9 cellular contexts compared by ENCODE assay signal in the genomic region with DNA sequence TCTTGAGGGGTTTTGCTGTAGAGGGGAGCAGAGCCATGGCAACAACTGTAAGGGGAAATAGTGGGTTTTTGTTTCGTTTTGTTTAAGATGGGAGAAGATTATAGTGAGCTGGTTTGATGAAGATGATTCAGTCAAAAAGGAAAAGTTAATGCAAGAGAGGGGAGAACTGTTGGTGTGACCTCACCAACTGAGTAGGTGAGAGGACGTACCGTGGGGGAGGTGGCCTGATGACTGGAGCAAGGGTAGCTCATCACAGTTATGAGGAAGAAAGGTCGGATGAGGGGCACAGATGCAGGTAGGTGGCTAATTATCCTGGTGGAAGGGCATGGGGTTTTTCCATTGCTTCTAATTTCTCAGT. TPM values are rescaled to one million over a fixed set of nuclear protein-coding genes. Genes with fewer than 3 reads are reported as not detected.
DNase-seq lines count a peak whose midpoint lies in the region; ATAC-seq and TF ChIP-seq lines count a peak whose summit lies in the region.
"Had no signal": no experiment of that assay in that cellular context is flagged by ENCODE, and none has a peak within 500 bp of the region (broad histone marks: within the 10 kb centered on the region; RNA-seq: fewer than 3 reads in every experiment).

No MANE protein-coding gene starts in this region.

- no peaks in the 10 kb centered on the region for H3K9me2 ChIP-seq in SK-N-SH

- H3K27me3 Mint-ChIP-seq in activated naive CD8-positive, alpha-beta T cell treated with anti-CD3 and anti-CD28 coated beads, Interleukin-2, amount 50 U/mL, for 24 hours, result no peaks in the 10 kb centered on the region
- peaks cover 7 to 20% of the 10 kb centered on the region in 2 donors for H3K27me3 Mint-ChIP-seq in stimulated activated naive B cell treated with anti-CD40 and anti-IgM and Interleukin-4, amounts not matched to agents 10 μg/mL and 1 μg/mL and 100 μg/mL, for 72 hours

- H3K9me3 Mint-ChIP-seq in activated naive CD8-positive, alpha-beta T cell treated with anti-CD3 and anti-CD28 coated beads, Interleukin-2, amount 50 U/mL, for 24 hours, result no peaks in the 10 kb centered on the region
- no peaks in the 10 kb centered on the region for H3K9me3 Mint-ChIP-seq in stimulated activated naive B cell treated with anti-CD40 and anti-IgM and Interleukin-4, amounts not matched to agents 10 μg/mL and 1 μg/mL and 100 μg/mL, for 72 hours

- CTCF ChIA-PET in SK-N-SH (lab: Yijun Ruan, JAX), result interaction anchor here (1.2 to 3.9 kb wide), 4 partner anchors 9 to 60 kb away, joined by 3 to 17 read pairs (median 4); no protein-coding TSS in a partner anchor

- intact Hi-C loops in ovary (cut with DNase I), result no loop called here

- H3K9me3 ChIP-seq in SK-N-SH, result no peaks in the 10 kb centered on the region
- H3K9me3 ChIP-seq in ovary, result no peaks in the 10 kb centered on the region
- H3K9me3 ChIP-seq in Peyer's patch, result no peaks in the 10 kb centered on the region

- 85% methylated on average over 4 of the region's 4 CpGs for WGBS in SK-N-SH (ENCODE audit: low lambda C conversion rate)
- WGBS in ovary, 3 donors, result 80 to 87% (median 80%) methylated on average over 4 of the region's 4 CpGs

- no peak overlapping the region for H3K9ac ChIP-seq in SK-N-SH

- H3K4me3 ChIP-seq in SK-N-SH (ENCODE audit: low read depth in 2 of 2, low read length in 1 of 2), result no peak overlapping the region
- no peak overlapping the region for H3K4me3 ChIP-seq in ovary
- peak overlapping the region in 1 of 4 donors; percentile 23 for H3K4me3 ChIP-seq in Peyer's patch

- H3K27me3 ChIP-seq in SK-N-SH (ENCODE audit: insufficient read depth) (no peaks in the 10 kb centered on the region), ovary (no peaks in the 10 kb centered on the region), Peyer's patch (no peaks in the 10 kb centered on the region)

- no peak for TF ChIP-seq EP300 in SK-N-SH (IDR thresholded peaks at IDR 0.05; ENCODE audit: borderline replicate concordance in 1 of 2, low read depth in 1 of 2, low read length in 1 of 2)
- no peak for TF ChIP-seq EP300 in ovary (IDR thresholded peaks at IDR 0.05)

- no peak overlapping the region for H2AFZ ChIP-seq in SK-N-SH (ENCODE audit: low read depth)

- H3K27ac ChIP-seq in SK-N-SH (ENCODE audit: low read depth in 2 of 2, low read length in 1 of 2) (peak overlapping the region in 1 of 2 experiments; percentile 85; a peak in 3 of 4 replicates), ovary (no peak overlapping the region), Peyer's patch (peak overlapping the region in 2 of 4 donors; percentile 84 to 85)

- H3K27ac Mint-ChIP-seq in activated naive CD8-positive, alpha-beta T cell treated with anti-CD3 and anti-CD28 coated beads, Interleukin-2, amount 50 U/mL, for 24 hours, result no peak overlapping the region
- no peak overlapping the region for H3K27ac Mint-ChIP-seq in stimulated activated naive B cell treated with anti-CD40 and anti-IgM and Interleukin-4, amounts not matched to agents 10 μg/mL and 1 μg/mL and 100 μg/mL, for 72 hours

- TF ChIP-seq RAD21 in SK-N-SH (IDR thresholded peaks at IDR 0.05; ENCODE audit: low read length), result no peak

- H3F3A ChIP-seq in SK-N-SH (replicated peaks; ENCODE audit: insufficient read depth), result peaks cover 46% of the 10 kb centered on the region

- peaks cover 89% of the 10 kb centered on the region for H3K79me2 ChIP-seq in SK-N-SH (ENCODE audit: insufficient read depth)

- no peaks in the 10 kb centered on the region for H3K36me3 ChIP-seq in SK-N-SH (replicated peaks in 1 of 2; ENCODE audit: control insufficient read depth in 1 of 2, insufficient read depth in 2 of 2, low read length in 1 of 2)
- H3K36me3 ChIP-seq in ovary, result no peaks in the 10 kb centered on the region
- H3K36me3 ChIP-seq in Peyer's patch, result no peaks in the 10 kb centered on the region

- peaks cover 0 to 59% of the 10 kb centered on the region in 2 experiments; a peak in 3 of 4 replicates for H3K4me1 ChIP-seq in SK-N-SH (ENCODE audit: control insufficient read depth in 1 of 2, insufficient read depth in 2 of 2, low read depth in 1 of 2, low read length in 1 of 2)
- no peaks in the 10 kb centered on the region for H3K4me1 ChIP-seq in ovary (ENCODE audit: insufficient read depth)
- H3K4me1 ChIP-seq in Peyer's patch, result peaks cover 0 to 71% (median 10%) of the 10 kb centered on the region in 4 donors

- TF ChIP-seq CTCF in SK-N-SH (IDR thresholded peaks at IDR 0.05) (no peak), ovary (IDR thresholded peaks at IDR 0.05) (no peak), Peyer's patch (IDR thresholded peaks at IDR 0.05) (no peak)

- H3K4me2 ChIP-seq in SK-N-SH, result peak overlapping the region; percentile 79

- H3K4me1 Mint-ChIP-seq in activated naive CD8-positive, alpha-beta T cell treated with anti-CD3 and anti-CD28 coated beads, Interleukin-2, amount 50 U/mL, for 24 hours, result peaks cover 51% of the 10 kb centered on the region
- H3K4me1 Mint-ChIP-seq in stimulated activated naive B cell treated with anti-CD40 and anti-IgM and Interleukin-4, amounts not matched to agents 10 μg/mL and 1 μg/mL and 100 μg/mL, for 72 hours, result peaks cover 5 to 15% of the 10 kb centered on the region in 2 donors

- POLR2A ChIA-PET in SK-N-SH (lab: Yijun Ruan, JAX), result no interaction called here

- no peak for DNase-seq in SK-N-SH
- peak; percentile 85 for DNase-seq in MV-4-11 (lab: John Stamatoyannopoulos, UW)
- DNase-seq in activated naive CD8-positive, alpha-beta T cell treated with anti-CD3 and anti-CD28 coated beads, Interleukin-2, amount 50 U/mL, for 24 hours, result peak; percentile 63
- DNase-seq in stimulated activated naive B cell treated with anti-CD40 and anti-IgM and Interleukin-4, amounts not matched to agents 10 μg/mL and 1 μg/mL and 100 μg/mL, for 72 hours, result no peak
- DNase-seq in GM03348 (ENCODE audit: low spot score), result no peak
- no peak for DNase-seq in ovary
- DNase-seq in Peyer's patch, result no peak
- DNase-seq: HCEC 1CT had no signal

- no peak overlapping the region for H3K4me3 Mint-ChIP-seq in activated naive CD8-positive, alpha-beta T cell treated with anti-CD3 and anti-CD28 coated beads, Interleukin-2, amount 50 U/mL, for 24 hours
- H3K4me3 Mint-ChIP-seq in stimulated activated naive B cell treated with anti-CD40 and anti-IgM and Interleukin-4, amounts not matched to agents 10 μg/mL and 1 μg/mL and 100 μg/mL, for 72 hours, result no peak overlapping the region

- ATAC-seq in SK-N-SH treated with all-trans-retinoic acid at 6 μM for 48 hours, result no peak
- peak; percentile 86 for ATAC-seq in activated naive CD8-positive, alpha-beta T cell treated with anti-CD3 and anti-CD28 coated beads, Interleukin-2, amount 50 U/mL, for 24 hours
- peak; percentile 77 to 82 for ATAC-seq in stimulated activated naive B cell treated with anti-CD40 and anti-IgM and Interleukin-4, amounts not matched to agents 10 μg/mL and 1 μg/mL and 100 μg/mL, for 72 hours (replicated peaks)

- H3K36me3 Mint-ChIP-seq in activated naive CD8-positive, alpha-beta T cell treated with anti-CD3 and anti-CD28 coated beads, Interleukin-2, amount 50 U/mL, for 24 hours (ENCODE audit: low read depth), result no peaks in the 10 kb centered on the region
- H3K36me3 Mint-ChIP-seq in stimulated activated naive B cell treated with anti-CD40 and anti-IgM and Interleukin-4, amounts not matched to agents 10 μg/mL and 1 μg/mL and 100 μg/mL, for 72 hours, result no peaks in the 10 kb centered on the region

- TF ChIP-seq POLR2A in ovary (IDR thresholded peaks at IDR 0.05) (no peak), Peyer's patch (IDR thresholded peaks at IDR 0.05) (no peak)

- H4K20me1 ChIP-seq in SK-N-SH (ENCODE audit: insufficient read depth), result peaks cover 5% of the 10 kb centered on the region; the same call in 1 of the 2 replicates

TF ChIP-seq in SK-N-SH, 30 proteins besides CTCF, POLR2A, EP300 and RAD21 (continues in another document):
- TF ChIP-seq, protein P1, sequence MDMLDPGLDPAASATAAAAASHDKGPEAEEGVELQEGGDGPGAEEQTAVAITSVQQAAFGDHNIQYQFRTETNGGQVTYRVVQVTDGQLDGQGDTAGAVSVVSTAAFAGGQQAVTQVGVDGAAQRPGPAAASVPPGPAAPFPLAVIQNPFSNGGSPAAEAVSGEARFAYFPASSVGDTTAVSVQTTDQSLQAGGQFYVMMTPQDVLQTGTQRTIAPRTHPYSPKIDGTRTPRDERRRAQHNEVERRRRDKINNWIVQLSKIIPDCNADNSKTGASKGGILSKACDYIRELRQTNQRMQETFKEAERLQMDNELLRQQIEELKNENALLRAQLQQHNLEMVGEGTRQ (IDR thresholded peaks at IDR 0.05; ENCODE audit: borderline replicate concordance, low read depth, low read length), result no peak
- TF ChIP-seq GABPA (IDR thresholded peaks at IDR 0.05; ENCODE audit: low read depth), result no peak
- TF ChIP-seq GATA2 (CRISPR knock-in tag; IDR thresholded peaks at IDR 0.05), result no peak
- no peak for TF ChIP-seq TAF1 (IDR thresholded peaks at IDR 0.05; ENCODE audit: borderline replicate concordance, low read depth, low read length)
- no peak for TF ChIP-seq MEF2A (IDR thresholded peaks at IDR 0.05; ENCODE audit: borderline replicate concordance, low read depth)

TF ChIP-seq in SK-N-SH treated with all-trans-retinoic acid at 6 μM for 48 hours, 23 proteins besides CTCF, POLR2A, EP300 and RAD21 (continues in another document):
- TF ChIP-seq CSDC2 (CRISPR knock-in tag; IDR thresholded peaks at IDR 0.05) (no peak), ZNF565 (CRISPR knock-in tag; conservative IDR thresholded peaks at IDR 0.05; ENCODE audit: low read depth) (no peak), ZC3H10 (CRISPR knock-in tag; IDR thresholded peaks at IDR 0.05) (no peak), BACH2 (CRISPR knock-in tag; IDR thresholded peaks at IDR 0.05; ENCODE audit: borderline replicate concordance) (no peak)
- TF ChIP-seq, protein P2, sequence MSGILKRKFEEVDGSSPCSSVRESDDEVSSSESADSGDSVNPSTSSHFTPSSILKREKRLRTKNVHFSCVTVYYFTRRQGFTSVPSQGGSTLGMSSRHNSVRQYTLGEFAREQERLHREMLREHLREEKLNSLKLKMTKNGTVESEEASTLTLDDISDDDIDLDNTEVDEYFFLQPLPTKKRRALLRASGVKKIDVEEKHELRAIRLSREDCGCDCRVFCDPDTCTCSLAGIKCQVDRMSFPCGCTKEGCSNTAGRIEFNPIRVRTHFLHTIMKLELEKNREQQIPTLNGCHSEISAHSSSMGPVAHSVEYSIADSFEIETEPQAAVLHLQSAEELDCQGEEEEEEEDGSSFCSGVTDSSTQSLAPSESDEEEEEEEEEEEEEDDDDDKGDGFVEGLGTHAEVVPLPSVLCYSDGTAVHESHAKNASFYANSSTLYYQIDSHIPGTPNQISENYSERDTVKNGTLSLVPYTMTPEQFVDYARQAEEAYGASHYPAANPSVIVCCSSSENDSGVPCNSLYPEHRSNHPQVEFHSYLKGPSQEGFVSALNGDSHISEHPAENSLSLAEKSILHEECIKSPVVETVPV (CRISPR knock-in tag; IDR thresholded peaks at IDR 0.05), result no peak

RNA-seq across cellular contexts. Expression of a gene that starts 10.7 kb away (rescaled TPM):
- 25.9 and 26.0 TPM in 2 replicates for polyA plus RNA-seq in SK-N-SH (2012; rRNA removed)
- 32.9 and 33.9 TPM in 2 replicates for polyA plus RNA-seq in SK-N-SH (2012; cell fraction: cytosol; rRNA removed)
- 21.2 and 45.3 TPM in 2 replicates for polyA plus RNA-seq in SK-N-SH (2012; cell fraction: nucleus; rRNA removed)
- 10 to 100 TPM in 5 of 7 donors, 1 to 10 TPM in 2; 8.4 to 39.6 (median 19.0) TPM for total RNA-seq in ovary
- 10 to 100 TPM; 16.5 to 51.6 TPM for polyA plus RNA-seq in ovary
- 100 to 1,000 TPM; 201 to 357 (median 225) TPM for total RNA-seq in Peyer's patch

Comparison
In these comparisons a context has a peak if more than half of its experiments do, and no peak if none do; other contexts are left out.
1. DNase-seq: peak in MV-4-11 (single experiment) and activated naive CD8-positive, alpha-beta T cell treated with anti-CD3 and anti-CD28 coated beads, Interleukin-2, amount 50 U/mL, for 24 hours (single experiment); none in SK-N-SH (single experiment), stimulated activated naive B cell treated with anti-CD40 and anti-IgM and Interleukin-4, amounts not matched to agents 10 μg/mL and 1 μg/mL and 100 μg/mL, for 72 hours (single experiment), GM03348 (single experiment), ovary (0 of 5) and Peyer's patch (0 of 3).
2. RNA of a gene that starts 10.7 kb away (total RNA-seq): 201 to 357 TPM in Peyer's patch; 8.4 to 39.6 TPM in ovary; every median in the first group is over 4 times any median in the second.